2 cellular contexts compared by ENCODE assay signal in genomic region chr1:214276786-214277185, GRCh38.
TF ChIP-seq lines count a peak whose summit lies in the region.

No MANE protein-coding gene starts in this region.

TF ChIP-seq in HEK293, 187 proteins besides CTCF, POLR2A, EP300 and RAD21 (continued from another document):
- TF ChIP-seq FEZF1 (tag by site-specific recombination; IDR thresholded peaks at IDR 0.05) (peak; percentile 42; the same call in 1 of the 2 replicates), ZNF639 (tag by site-specific recombination; IDR thresholded peaks at IDR 0.05) (no peak), ZNF341 (tag by site-specific recombination; IDR thresholded peaks at IDR 0.05; ENCODE audit: low read depth) (0 out of 2 replicates have a peak, but pooled peaks have one; percentile 30)

TF ChIP-seq in SK-N-SH treated with all-trans-retinoic acid at 6 μM for 48 hours, 23 proteins besides CTCF, POLR2A, EP300 and RAD21 (continued from another document):
- TF ChIP-seq, protein P1, sequence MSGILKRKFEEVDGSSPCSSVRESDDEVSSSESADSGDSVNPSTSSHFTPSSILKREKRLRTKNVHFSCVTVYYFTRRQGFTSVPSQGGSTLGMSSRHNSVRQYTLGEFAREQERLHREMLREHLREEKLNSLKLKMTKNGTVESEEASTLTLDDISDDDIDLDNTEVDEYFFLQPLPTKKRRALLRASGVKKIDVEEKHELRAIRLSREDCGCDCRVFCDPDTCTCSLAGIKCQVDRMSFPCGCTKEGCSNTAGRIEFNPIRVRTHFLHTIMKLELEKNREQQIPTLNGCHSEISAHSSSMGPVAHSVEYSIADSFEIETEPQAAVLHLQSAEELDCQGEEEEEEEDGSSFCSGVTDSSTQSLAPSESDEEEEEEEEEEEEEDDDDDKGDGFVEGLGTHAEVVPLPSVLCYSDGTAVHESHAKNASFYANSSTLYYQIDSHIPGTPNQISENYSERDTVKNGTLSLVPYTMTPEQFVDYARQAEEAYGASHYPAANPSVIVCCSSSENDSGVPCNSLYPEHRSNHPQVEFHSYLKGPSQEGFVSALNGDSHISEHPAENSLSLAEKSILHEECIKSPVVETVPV (CRISPR knock-in tag; IDR thresholded peaks at IDR 0.05): no peak
- no peak for TF ChIP-seq ZC3H10 (CRISPR knock-in tag; IDR thresholded peaks at IDR 0.05)
- no peak for TF ChIP-seq PATZ1 (CRISPR knock-in tag; IDR thresholded peaks at IDR 0.05; ENCODE audit: borderline replicate concordance)
- no peak for TF ChIP-seq ZNF8 (CRISPR knock-in tag; IDR thresholded peaks at IDR 0.05)
- TF ChIP-seq ZNF70 (CRISPR knock-in tag; IDR thresholded peaks at IDR 0.05): no peak
- TF ChIP-seq TSHZ2 (CRISPR knock-in tag; IDR thresholded peaks at IDR 0.05): no peak
TF ChIP-seq in SK-N-SH treated with all-trans-retinoic acid at 6 μM for 48 hours: peak in this region for 0.
